Comparison of ENCODE assay signal across 8 cellular contexts in genomic region chr4:7124643-7125442, GRCh38. TPM values are rescaled to one million over a fixed set of nuclear protein-coding genes. Genes with fewer than 3 reads are reported as not detected.
DNase-seq lines count a peak whose midpoint lies in the region; ATAC-seq and TF ChIP-seq lines count a peak whose summit lies in the region.

No MANE protein-coding gene starts in this region.

- TF ChIP-seq CTCF in BE2C (IDR thresholded peaks at IDR 0.05; ENCODE audit: low read depth, low read length) (0 out of 2 replicates have a peak, but pooled peaks have one; percentile 4), mucosa of descending colon (IDR thresholded peaks at IDR 0.05) (no peak)

- no peak overlapping the region for H3K4me3 ChIP-seq in BE2C (ENCODE audit: low read depth, low read length)
- H3K4me3 ChIP-seq in mucosa of descending colon = no peak overlapping the region

- H3K4me1 ChIP-seq in BE2C (no peaks in the 10 kb centered on the region), mucosa of descending colon (ENCODE audit: low read depth) (no peaks in the 10 kb centered on the region)

- no peak for DNase-seq in BE2C
- DNase-seq in NCI-H1105 treated with DMSO at 0.1 percent for 48 hours (lab: John Stamatoyannopoulos, UW) = peak; percentile 68
- DNase-seq in dedifferentiated amniotic fluid mesenchymal stem cell (ENCODE audit: extremely low spot score) = peak; percentile 68
- peak in 2 of 3 donors; percentile 27 to 42 for DNase-seq in mucosa of descending colon
- no peak for DNase-seq in NCI-H1436 treated with DMSO at 0.1 percent for 48 hours (lab: John Stamatoyannopoulos, UW)
- DNase-seq in Ammon's horn (ENCODE audit: low spot score) = no peak
- DNase-seq in midbrain (lab: John Stamatoyannopoulos, UW) = no peak
- no peak for DNase-seq in stimulated activated naive CD4-positive, alpha-beta T cell (lab: John Stamatoyannopoulos, UW)

- ATAC-seq in mucosa of descending colon = peak; percentile 64

- intact Hi-C loops in mucosa of descending colon (cut with DNase I, micrococcal nuclease) = no loop called here

- no peaks in the 10 kb centered on the region for H3K9me3 ChIP-seq in BE2C
- H3K9me3 ChIP-seq in mucosa of descending colon = no peaks in the 10 kb centered on the region

- H3K36me3 ChIP-seq in BE2C (no peaks in the 10 kb centered on the region), mucosa of descending colon (ENCODE audit: low read depth) (no peaks in the 10 kb centered on the region)

- no peaks in the 10 kb centered on the region for H3K27me3 ChIP-seq in BE2C

RNA-seq across cellular contexts. Expression of gene GRPEL1, which starts 57.0 kb away (rescaled TPM):
- polyA plus RNA-seq in BE2C (2012; ENCODE audit: insufficient read depth, insufficient read length, low read depth) = 104 TPM
- 10 to 100 TPM; 27.5 to 31.5 (median 28.4) TPM for total RNA-seq in mucosa of descending colon

Comparison
In these comparisons a context has a peak if more than half of its experiments do, and no peak if none do; other contexts are left out.
1. DNase-seq: peak in NCI-H1105 treated with DMSO at 0.1 percent for 48 hours (single experiment), dedifferentiated amniotic fluid mesenchymal stem cell (single experiment) and mucosa of descending colon (2 of 3); none in BE2C (single experiment), NCI-H1436 treated with DMSO at 0.1 percent for 48 hours (single experiment), Ammon's horn (single experiment), midbrain (single experiment) and stimulated activated naive CD4-positive, alpha-beta T cell (0 of 6).